ENCODE assay signal across 9 cellular contexts in the genomic region with DNA sequence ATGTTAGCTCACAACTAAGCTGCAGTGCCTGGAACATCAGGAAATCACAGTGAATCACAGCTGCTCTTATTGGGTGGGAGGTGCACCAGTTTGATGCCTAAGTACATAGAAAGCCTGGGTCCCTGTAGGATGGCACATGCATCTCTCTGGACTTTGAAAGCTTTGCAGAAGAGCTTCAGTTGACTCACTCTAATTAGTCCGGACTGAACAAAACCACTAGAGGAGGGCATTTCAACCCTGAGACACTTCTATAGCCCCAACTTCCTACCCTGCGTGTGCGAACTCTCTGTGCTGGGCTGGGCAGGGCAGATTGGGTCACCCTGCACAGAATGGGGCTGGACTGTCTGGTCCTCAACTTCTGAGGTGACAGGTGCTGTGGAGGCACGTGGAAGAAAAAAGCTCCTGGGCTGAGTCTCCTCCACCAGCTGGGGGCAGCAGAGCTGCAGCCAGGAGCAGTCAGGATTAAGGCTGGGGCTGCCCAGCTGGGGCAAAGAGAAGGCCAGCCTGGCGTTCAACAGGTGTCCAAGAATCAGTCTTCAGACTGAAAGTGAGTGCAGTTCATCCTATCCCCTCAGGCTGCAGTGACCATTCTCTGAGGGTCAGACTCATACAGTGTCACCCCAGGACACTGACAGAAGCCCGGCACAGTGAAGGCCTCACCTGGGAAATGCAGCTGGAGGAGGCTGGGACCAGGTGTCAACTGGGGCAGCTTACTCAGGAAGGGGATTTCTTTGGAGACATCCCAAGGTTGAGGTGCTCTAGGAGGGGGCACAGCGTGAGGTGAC. TPM values are rescaled to one million over a fixed set of nuclear protein-coding genes. Genes with fewer than 3 reads are reported as not detected.
DNase-seq lines count a peak whose midpoint lies in the region; ATAC-seq and TF ChIP-seq lines count a peak whose summit lies in the region.
"Had no signal": no experiment of that assay in that cellular context is flagged by ENCODE, and none has a peak within 500 bp of the region (broad histone marks: within the 10 kb centered on the region; RNA-seq: fewer than 3 reads in every experiment).

No MANE protein-coding gene starts in this region.

- no peaks in the 10 kb centered on the region for H3K9me3 ChIP-seq in vagina

- intact Hi-C loops in vagina (cut with DNase I) = no loop called here

- H3K4me3 ChIP-seq in vagina = no peak overlapping the region

- peak in 1 of 2 donors; percentile 53 for ATAC-seq in activated T-cell treated with anti-CD3 and anti-CD28 coated beads, Interleukin-2, amount 50 U/mL, for 72 hours (replicated peaks in 1 of 2)
- ATAC-seq in activated T-cell treated with anti-CD3 and anti-CD28 coated beads, Interleukin-2, amount 50 U/mL, for 4 hours = no peak
- ATAC-seq in GM18907 (IDR thresholded peaks at IDR 0.05; ENCODE audit: unreplicated experiment) = no peak

- no peak overlapping the region for H3K4me3 Mint-ChIP-seq in activated T-cell treated with anti-CD3 and anti-CD28 coated beads, Interleukin-2, amount 50 U/mL, for 72 hours
- no peak overlapping the region for H3K4me3 Mint-ChIP-seq in activated T-cell treated with anti-CD3 and anti-CD28 coated beads, Interleukin-2, amount 50 U/mL, for 4 hours
- no peak overlapping the region for H3K4me3 Mint-ChIP-seq in nephron
- H3K4me3 Mint-ChIP-seq: activated naive CD8-positive, alpha-beta T cell had no signal

- no peak overlapping the region for H3K27ac ChIP-seq in vagina

- TF ChIP-seq POLR2A in vagina (IDR thresholded peaks at IDR 0.05) = no peak

- peak; percentile 63 to 66 (median 66) for TF ChIP-seq CTCF in nephron (IDR thresholded peaks at IDR 0.05; ENCODE audit: unreplicated experiment in 3 of 3)
- no peak for TF ChIP-seq CTCF in vagina (IDR thresholded peaks at IDR 0.05)

- H3K9me3 Mint-ChIP-seq in activated T-cell treated with anti-CD3 and anti-CD28 coated beads, Interleukin-2, amount 50 U/mL, for 72 hours = no peaks in the 10 kb centered on the region
- H3K9me3 Mint-ChIP-seq in activated T-cell treated with anti-CD3 and anti-CD28 coated beads, Interleukin-2, amount 50 U/mL, for 4 hours = no peaks in the 10 kb centered on the region
- H3K9me3 Mint-ChIP-seq in nephron = peaks cover 14% of the 10 kb centered on the region

- H3K36me3 ChIP-seq in vagina = no peaks in the 10 kb centered on the region

- H3K27me3 ChIP-seq in vagina = no peaks in the 10 kb centered on the region

- H3K27me3 Mint-ChIP-seq in activated T-cell treated with anti-CD3 and anti-CD28 coated beads, Interleukin-2, amount 50 U/mL, for 72 hours (ENCODE audit: low read depth) = peaks cover 7% of the 10 kb centered on the region
- no peaks in the 10 kb centered on the region for H3K27me3 Mint-ChIP-seq in activated T-cell treated with anti-CD3 and anti-CD28 coated beads, Interleukin-2, amount 50 U/mL, for 4 hours (ENCODE audit: low read depth)
- H3K27me3 Mint-ChIP-seq in nephron (ENCODE audit: low read depth) = peaks cover 20% of the 10 kb centered on the region
- H3K27me3 Mint-ChIP-seq: activated naive CD8-positive, alpha-beta T cell had no signal

- no peaks in the 10 kb centered on the region for H3K4me1 ChIP-seq in vagina

- H3K27ac Mint-ChIP-seq in activated T-cell treated with anti-CD3 and anti-CD28 coated beads, Interleukin-2, amount 50 U/mL, for 72 hours = no peak overlapping the region
- no peak overlapping the region for H3K27ac Mint-ChIP-seq in nephron
- H3K27ac Mint-ChIP-seq: activated naive CD8-positive, alpha-beta T cell had no signal

- no peaks in the 10 kb centered on the region for H3K4me1 Mint-ChIP-seq in activated T-cell treated with anti-CD3 and anti-CD28 coated beads, Interleukin-2, amount 50 U/mL, for 72 hours (ENCODE audit: low read depth)
- H3K4me1 Mint-ChIP-seq in activated T-cell treated with anti-CD3 and anti-CD28 coated beads, Interleukin-2, amount 50 U/mL, for 4 hours (ENCODE audit: low read depth) = no peaks in the 10 kb centered on the region
- peaks cover 10% of the 10 kb centered on the region for H3K4me1 Mint-ChIP-seq in nephron

- no peaks in the 10 kb centered on the region for H3K36me3 Mint-ChIP-seq in activated T-cell treated with anti-CD3 and anti-CD28 coated beads, Interleukin-2, amount 50 U/mL, for 72 hours (ENCODE audit: insufficient read depth in 2 of 2)
- H3K36me3 Mint-ChIP-seq in activated T-cell treated with anti-CD3 and anti-CD28 coated beads, Interleukin-2, amount 50 U/mL, for 4 hours (ENCODE audit: insufficient read depth) = no peaks in the 10 kb centered on the region
- no peaks in the 10 kb centered on the region for H3K36me3 Mint-ChIP-seq in nephron (ENCODE audit: low read depth)
- H3K36me3 Mint-ChIP-seq: activated naive CD8-positive, alpha-beta T cell had no signal

- peak; percentile 9 to 18 for DNase-seq in activated T-cell treated with anti-CD3 and anti-CD28 coated beads, Interleukin-2, amount 50 U/mL, for 72 hours
- DNase-seq in activated T-cell treated with anti-CD3 and anti-CD28 coated beads, Interleukin-2, amount 50 U/mL, for 4 hours = no peak
- DNase-seq in NAMALWA (ENCODE audit: low spot score) = peak; percentile 63
- DNase-seq in cerebellar cortex (ENCODE audit: low spot score) = peak; percentile 13
- no peak for DNase-seq in NCI-H1436 (lab: John Stamatoyannopoulos, UW)
- DNase-seq in vagina (ENCODE audit: extremely low spot score in 2 of 2) = no peak

RNA-seq across cellular contexts. Expression of a gene that starts 22.1 kb away (rescaled TPM):
- not detected for total RNA-seq in activated T-cell treated with anti-CD3 and anti-CD28 coated beads, Interleukin-2, amount 50 U/mL, for 72 hours
- not detected for total RNA-seq in activated T-cell treated with anti-CD3 and anti-CD28 coated beads, Interleukin-2, amount 50 U/mL, for 4 hours
- not detected for total RNA-seq in vagina

Comparison
In these comparisons a context has a peak if more than half of its experiments do, and no peak if none do; other contexts are left out.
1. DNase-seq: peak in activated T-cell treated with anti-CD3 and anti-CD28 coated beads, Interleukin-2, amount 50 U/mL, for 72 hours (2 of 2), NAMALWA (single experiment) and cerebellar cortex (single experiment); none in activated T-cell treated with anti-CD3 and anti-CD28 coated beads, Interleukin-2, amount 50 U/mL, for 4 hours (single experiment), NCI-H1436 (single experiment) and vagina (0 of 2).
2. CTCF ChIP-seq: peak in nephron (3 of 3); none in vagina (0 of 3).